Comparison of ENCODE assay signal across 19 cellular contexts in the genomic region with DNA sequence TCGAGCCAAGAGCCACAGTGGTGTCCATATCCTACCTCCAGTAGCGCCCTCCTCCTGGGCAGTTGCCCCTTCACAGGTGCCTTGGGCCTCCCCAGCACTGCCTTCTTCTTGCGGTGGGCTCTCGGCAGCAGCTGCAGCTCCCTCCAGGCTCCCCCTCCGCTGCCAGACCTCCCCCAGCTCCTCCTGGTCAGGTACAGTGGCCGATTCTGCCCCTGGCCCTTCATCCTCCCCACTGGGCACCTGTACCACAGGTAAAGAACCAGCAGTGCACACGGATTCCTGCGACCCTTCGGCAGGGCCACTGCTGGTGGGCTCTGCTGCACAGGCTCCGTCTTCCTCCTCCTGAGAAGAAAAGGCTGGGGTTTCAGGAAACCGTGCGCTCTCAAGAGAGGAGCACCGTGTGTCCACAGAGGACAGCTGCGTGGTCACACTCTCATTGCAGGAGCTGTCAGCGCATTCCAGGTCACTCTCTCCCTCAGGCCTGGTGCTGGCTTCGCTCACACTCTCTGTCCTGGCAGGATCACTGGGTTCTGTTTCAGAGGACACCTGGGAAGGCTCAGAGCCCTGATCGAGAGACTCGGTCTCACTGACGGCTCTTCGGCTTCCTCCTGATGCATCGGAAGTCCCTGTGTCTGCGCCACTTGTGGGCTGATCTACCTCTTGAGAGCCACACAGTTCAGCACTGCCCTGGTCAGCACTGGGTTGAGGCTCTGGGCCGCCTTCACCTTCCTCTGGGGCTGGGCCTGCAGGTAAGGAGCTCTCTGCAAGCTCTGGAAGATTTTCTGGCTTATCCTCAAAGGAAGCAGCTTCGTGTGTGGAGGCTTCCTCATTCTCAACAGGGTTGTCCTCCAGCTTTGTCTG.
A peak's percentile ranks its signal among the peaks of the same experiment; 100 is the strongest.
DNase-seq lines count a peak whose midpoint lies in the region; ATAC-seq and TF ChIP-seq lines count a peak whose summit lies in the region.
"Had no signal": no experiment of that assay in that cellular context is flagged by ENCODE, and none has a peak within 500 bp of the region (broad histone marks: within the 10 kb centered on the region; RNA-seq: fewer than 3 reads in every experiment).

No MANE protein-coding gene starts in this region.

- peak overlapping the region; percentile 17 for H2BK5ac ChIP-seq in IMR-90 (ENCODE audit: low read depth, low read length, poor library complexity, severe bottlenecking)

- H2BK15ac ChIP-seq in IMR-90 (ENCODE audit: low read depth, low read length), result peak overlapping the region; percentile 30; the same call in 1 of the 3 replicates

- DNase-seq in IMR-90, result no peak
- no peak for DNase-seq in endodermal cell
- DNase-seq in right atrium auricular region (ENCODE audit: low spot score), result no peak
- no peak for DNase-seq in sciatic nerve (ENCODE audit: low spot score)
- no peak for DNase-seq in SHP77 (lab: John Stamatoyannopoulos, UW)
- DNase-seq in 8988T, result no peak
- DNase-seq: Calu3; CD4-positive, alpha-beta memory T cell; GOT3; KBM-7; NCI-H1105 treated with DMSO at 0.1 percent for 48 hours; NCI-H1694 treated with DMSO at 0.1 percent for 48 hours; NCI-H2107; NCI-H2227 treated with DMSO at 0.1 percent for 48 hours; NCI-H510A treated with DMSO at 0.1 percent for 48 hours; PC-3 had no signal

- H3K36me3 Mint-ChIP-seq in endodermal cell (ENCODE audit: low read depth), result peaks cover 20% of the 10 kb centered on the region
- H3K36me3 Mint-ChIP-seq: CD4-positive, alpha-beta memory T cell had no signal

- no peak overlapping the region for H4K8ac ChIP-seq in IMR-90 (ENCODE audit: low read depth in 2 of 2, low read length in 2 of 2)

- H3K27me3 ChIP-seq in IMR-90 (ENCODE audit: control insufficient read depth, insufficient read depth, low read length) (no peaks in the 10 kb centered on the region), endodermal cell (ENCODE audit: control insufficient read depth, insufficient read depth, low read length, poor library complexity, severe bottlenecking) (no peaks in the 10 kb centered on the region), right atrium auricular region (no peaks in the 10 kb centered on the region)
- H3K27me3 ChIP-seq: BLaER1 had no signal

- no peak overlapping the region for H2AFZ ChIP-seq in IMR-90 (replicated peaks; ENCODE audit: low read length, poor library complexity)

- H2AK9ac ChIP-seq in IMR-90 (replicated peaks; ENCODE audit: low read depth, low read length, poor library complexity), result no peak overlapping the region

- H3K27ac Mint-ChIP-seq in endodermal cell, result peak overlapping the region; percentile 28
- H3K27ac Mint-ChIP-seq: CD4-positive, alpha-beta memory T cell had no signal

- intact Hi-C loops in IMR-90 (cut with micrococcal nuclease), result loop anchor here (10.0 kb wide), 1 partner anchor 606 kb away; the partner anchor contains the start of gene PGAP1
- intact Hi-C loops in sciatic nerve (cut with DNase I), result no loop called here

- H3K56ac ChIP-seq in IMR-90 (ENCODE audit: extremely low read depth, insufficient read depth, low read length), result no peak overlapping the region

- TF ChIP-seq POLR2A in IMR-90 (IDR thresholded peaks at IDR 0.05; ENCODE audit: low read depth, low read length), result no peak

- no TSS peak for BruUV-seq in IMR-90 (replicated peaks; lab: Mats Ljungman, UMichigan)

- H3K23ac ChIP-seq in IMR-90 (ENCODE audit: low read depth, low read length), result no peak overlapping the region

- H3K4ac ChIP-seq in IMR-90 (ENCODE audit: low read depth, low read length), result peak overlapping the region; percentile 64

- H3K9ac ChIP-seq in IMR-90 (ENCODE audit: low read depth, low read length) (no peak overlapping the region), endodermal cell (ENCODE audit: extremely low read depth, low read length, poor library complexity, severe bottlenecking) (no peak overlapping the region)
- H3K9ac ChIP-seq: BLaER1 had no signal

- WGBS in IMR-90 (ENCODE audit: extremely low coverage in 2 of 2, insufficient read length in 1 of 2), 2 experiments, result 93% methylated on average over 17 of the region's 24 CpGs; no CpG with 5 or more reads in 1 of the 2 experiments
- 94% methylated on average over 16 to 24 of the region's 24 CpGs for WGBS in endodermal cell (ENCODE audit: insufficient coverage in 1 of 2, insufficient read length in 1 of 2), 2 experiments

- TF ChIP-seq RAD21 in IMR-90 (IDR thresholded peaks at IDR 0.05; ENCODE audit: low read length), result no peak

- H4K5ac ChIP-seq in IMR-90 (ENCODE audit: low read depth, low read length), result no peak overlapping the region

- no peak overlapping the region for H3K4me3 Mint-ChIP-seq in endodermal cell

- H3K4me3 ChIP-seq in IMR-90 (ENCODE audit: insufficient read depth, low read depth, low read length) (no peak overlapping the region), endodermal cell (ENCODE audit: low read length) (no peak overlapping the region), right atrium auricular region (no peak overlapping the region)
- H3K4me3 ChIP-seq: BLaER1 had no signal

- 0 out of 2 replicates have a peak overlapping the region, but pooled peaks have one; percentile 16 for H3K18ac ChIP-seq in IMR-90 (ENCODE audit: low read depth, low read length)

- H3K4me2 ChIP-seq in IMR-90 (ENCODE audit: low read depth, low read length), result no peak overlapping the region
- H3K4me2 ChIP-seq: BLaER1 had no signal

- H3K9me1 ChIP-seq in IMR-90 (ENCODE audit: insufficient read depth, low read length), result peaks cover 10% of the 10 kb centered on the region

- H4K20me1 ChIP-seq in IMR-90 (ENCODE audit: insufficient read depth, low read length), result no peaks in the 10 kb centered on the region
- H4K20me1 ChIP-seq: BLaER1 had no signal

- H3K4me1 Mint-ChIP-seq in endodermal cell, result peaks cover 12% of the 10 kb centered on the region
- H3K4me1 Mint-ChIP-seq: CD4-positive, alpha-beta memory T cell had no signal

- peak overlapping the region; percentile 48; the same call in 1 of the 2 replicates for H2AK5ac ChIP-seq in IMR-90 (ENCODE audit: low read depth, low read length)

- ATAC-seq in IMR-90 (ENCODE audit: low read depth) (no peak), sciatic nerve (peak; percentile 32), HG03342 (IDR thresholded peaks at IDR 0.05; ENCODE audit: unreplicated experiment) (no peak)
- ATAC-seq: HCT116, PC-3 had no signal

- no peaks in the 10 kb centered on the region for H3K27me3 Mint-ChIP-seq in endodermal cell (ENCODE audit: insufficient read depth)

- H3K27ac ChIP-seq in IMR-90 (ENCODE audit: insufficient read depth, low read length) (no peak overlapping the region), endodermal cell (ENCODE audit: low read depth, low read length) (no peak overlapping the region), right atrium auricular region (peak overlapping the region; percentile 40 to 45)
- H3K27ac ChIP-seq: BLaER1 had no signal

- H2BK20ac ChIP-seq in IMR-90 (ENCODE audit: low read depth, low read length), result peak overlapping the region; percentile 65

- H3K36me3 ChIP-seq in IMR-90 (ENCODE audit: control insufficient read depth, insufficient read depth, low read length) (no peaks in the 10 kb centered on the region), endodermal cell (ENCODE audit: control insufficient read depth, insufficient read depth, low read length) (peaks cover 3% of the 10 kb centered on the region), right atrium auricular region (no peaks in the 10 kb centered on the region)
- H3K36me3 ChIP-seq: BLaER1 had no signal

- POLR2A ChIA-PET in IMR-90 (lab: Charles Lee; ENCODE audit: unreplicated experiment), result no interaction called here

- 0 out of 2 replicates have a peak overlapping the region, but pooled peaks have one; percentile 17 for H3K14ac ChIP-seq in IMR-90 (replicated peaks; ENCODE audit: low read depth, low read length)

- H3K4me1 ChIP-seq in IMR-90 (ENCODE audit: control insufficient read depth, insufficient read depth, low read length) (peaks cover 11% of the 10 kb centered on the region), endodermal cell (ENCODE audit: control insufficient read depth, insufficient read depth, low read length) (no peaks in the 10 kb centered on the region), right atrium auricular region (peaks cover 0 to 4% of the 10 kb centered on the region in 2 donors)
- H3K4me1 ChIP-seq: BLaER1 had no signal

- H3K9me3 ChIP-seq in IMR-90 (ENCODE audit: control insufficient read depth, insufficient read depth, low read length), result no peaks in the 10 kb centered on the region
- no peaks in the 10 kb centered on the region for H3K9me3 ChIP-seq in endodermal cell (ENCODE audit: control insufficient read depth, low read length)
- no peaks in the 10 kb centered on the region for H3K9me3 ChIP-seq in right atrium auricular region
- H3K9me3 ChIP-seq: BLaER1 had no signal

- peak overlapping the region; percentile 55 for H2BK120ac ChIP-seq in IMR-90 (ENCODE audit: low read depth, low read length)

- peak overlapping the region; percentile 37 for H4K91ac ChIP-seq in IMR-90 (ENCODE audit: insufficient read depth, low read depth, low read length)

- TF ChIP-seq CTCF in IMR-90 (conservative IDR thresholded peaks at IDR 0.05; ENCODE audit: low read depth, low read length) (no peak), endodermal cell (conservative IDR thresholded peaks at IDR 0.05) (no peak), right atrium auricular region (IDR thresholded peaks at IDR 0.05) (no peak)

- H3K79me1 ChIP-seq in IMR-90 (ENCODE audit: low read depth in 1 of 2, low read length in 2 of 2), result no peaks in the 10 kb centered on the region

- CTCF ChIA-PET in IMR-90 (lab: Yijun Ruan, JAX), result interaction anchor here (0.6 kb wide), 1 partner anchor 509 kb away, joined by 5 read pairs; no protein-coding TSS in a partner anchor

- in situ Hi-C loops in IMR-90 (cut with MboI; ENCODE audit: low sequenced_read_pairs), result no loop called here

- H3K9me3 Mint-ChIP-seq in endodermal cell, result no peaks in the 10 kb centered on the region
- H3K9me3 Mint-ChIP-seq: CD4-positive, alpha-beta memory T cell had no signal

- dilution Hi-C loops in IMR-90 (cut with HindIII; ENCODE audit: low sequenced_read_pairs, unreplicated experiment), result no loop called here

TF ChIP-seq in IMR-90, 13 proteins besides CTCF, POLR2A, EP300 and RAD21 (continues in another document):
- no peak for TF ChIP-seq NFE2L2 (IDR thresholded peaks at IDR 0.05; ENCODE audit: low read depth, low read length)
- TF ChIP-seq BHLHE40 (IDR thresholded peaks at IDR 0.05; ENCODE audit: low read depth, low read length), result no peak
- no peak for TF ChIP-seq MAFK (IDR thresholded peaks at IDR 0.05; ENCODE audit: low read depth, low read length)
- TF ChIP-seq MAZ (IDR thresholded peaks at IDR 0.05; ENCODE audit: borderline replicate concordance, low read depth, low read length), result no peak
- no peak for TF ChIP-seq MXI1 (IDR thresholded peaks at IDR 0.05; ENCODE audit: borderline replicate concordance, low read depth, low read length)
- no peak for TF ChIP-seq CEBPB (IDR thresholded peaks at IDR 0.05; ENCODE audit: low read depth, low read length)
- TF ChIP-seq USF2 (IDR thresholded peaks at IDR 0.05; ENCODE audit: low read depth, low read length), result no peak

Comparison
In these comparisons a context has a peak if more than half of its experiments do, and no peak if none do; other contexts are left out.
1. H3K27ac ChIP-seq: peak in right atrium auricular region (2 of 2); none in IMR-90 (single experiment) and endodermal cell (single experiment).